1 cellular context compared by ENCODE assay signal in the genomic region with DNA sequence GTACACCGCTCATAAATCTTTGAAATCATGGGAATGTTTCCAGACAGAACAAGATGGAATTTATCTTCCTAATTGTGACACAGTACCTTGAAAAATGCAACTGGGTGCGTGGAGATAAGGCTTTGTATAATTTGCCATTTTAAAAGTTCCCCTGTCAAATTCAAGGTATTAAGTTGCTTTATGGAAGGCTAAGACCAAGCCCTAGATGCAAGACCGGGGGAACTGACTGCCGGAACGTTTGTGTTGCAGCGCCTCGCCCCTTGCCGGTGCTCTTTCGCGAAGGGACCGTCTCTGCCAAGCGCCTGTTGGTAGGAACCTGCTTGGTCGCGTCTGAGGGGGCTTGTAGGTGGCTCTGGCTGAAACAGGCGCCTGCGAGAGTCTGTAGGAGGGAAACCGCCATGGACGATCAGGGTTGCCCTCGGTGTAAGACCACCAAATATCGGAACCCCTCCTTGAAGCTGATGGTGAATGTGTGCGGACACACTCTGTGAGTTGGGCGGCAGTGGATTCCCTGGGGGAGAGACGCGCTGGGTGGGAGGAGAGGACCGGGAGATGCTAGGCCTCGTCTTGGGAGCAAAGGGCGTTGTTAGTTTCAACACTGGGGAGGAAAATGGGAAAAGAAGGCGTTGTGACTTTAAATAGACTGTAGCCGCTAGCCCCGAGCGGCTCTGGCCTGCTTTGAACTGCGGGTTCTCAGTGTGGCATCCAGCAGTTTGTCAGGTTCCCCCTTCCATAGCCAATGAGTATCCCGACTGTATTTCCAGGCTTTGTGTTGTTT.
A peak's percentile ranks its signal among the peaks of the same experiment; 100 is the strongest.
TF ChIP-seq lines count a peak whose summit lies in the region.

A gene (plus strand): TSS at position 297 of the 778 bp plus-strand sequence. CDS start 102 bp downstream, at position 399.

TF ChIP-seq in HepG2, 621 proteins besides CTCF, POLR2A, EP300 and RAD21 (continued from another document and continues in another):
- TF ChIP-seq, protein P1, sequence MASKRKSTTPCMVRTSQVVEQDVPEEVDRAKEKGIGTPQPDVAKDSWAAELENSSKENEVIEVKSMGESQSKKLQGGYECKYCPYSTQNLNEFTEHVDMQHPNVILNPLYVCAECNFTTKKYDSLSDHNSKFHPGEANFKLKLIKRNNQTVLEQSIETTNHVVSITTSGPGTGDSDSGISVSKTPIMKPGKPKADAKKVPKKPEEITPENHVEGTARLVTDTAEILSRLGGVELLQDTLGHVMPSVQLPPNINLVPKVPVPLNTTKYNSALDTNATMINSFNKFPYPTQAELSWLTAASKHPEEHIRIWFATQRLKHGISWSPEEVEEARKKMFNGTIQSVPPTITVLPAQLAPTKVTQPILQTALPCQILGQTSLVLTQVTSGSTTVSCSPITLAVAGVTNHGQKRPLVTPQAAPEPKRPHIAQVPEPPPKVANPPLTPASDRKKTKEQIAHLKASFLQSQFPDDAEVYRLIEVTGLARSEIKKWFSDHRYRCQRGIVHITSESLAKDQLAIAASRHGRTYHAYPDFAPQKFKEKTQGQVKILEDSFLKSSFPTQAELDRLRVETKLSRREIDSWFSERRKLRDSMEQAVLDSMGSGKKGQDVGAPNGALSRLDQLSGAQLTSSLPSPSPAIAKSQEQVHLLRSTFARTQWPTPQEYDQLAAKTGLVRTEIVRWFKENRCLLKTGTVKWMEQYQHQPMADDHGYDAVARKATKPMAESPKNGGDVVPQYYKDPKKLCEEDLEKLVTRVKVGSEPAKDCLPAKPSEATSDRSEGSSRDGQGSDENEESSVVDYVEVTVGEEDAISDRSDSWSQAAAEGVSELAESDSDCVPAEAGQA (IDR thresholded peaks at IDR 0.05; ENCODE audit: low read depth), result peak; percentile 72; the same call in 1 of the 2 replicates
- TF ChIP-seq, protein P1 (CRISPR knock-in tag; IDR thresholded peaks at IDR 0.05; ENCODE audit: borderline replicate concordance), result no peak
- TF ChIP-seq CHD4 (IDR thresholded peaks at IDR 0.05; ENCODE audit: borderline replicate concordance, low read length), result no peak
- TF ChIP-seq CBX1 (IDR thresholded peaks at IDR 0.05; ENCODE audit: low read depth), result peak; percentile 84
- TF ChIP-seq NFE2 (CRISPR knock-in tag; IDR thresholded peaks at IDR 0.05), result no peak
- TF ChIP-seq ZSCAN31 (CRISPR knock-in tag; IDR thresholded peaks at IDR 0.05; ENCODE audit: low read depth), result no peak
- peak; percentile 90 for TF ChIP-seq HMG20B (CRISPR knock-in tag; conservative IDR thresholded peaks at IDR 0.05)
- TF ChIP-seq SIX4 (CRISPR knock-in tag; IDR thresholded peaks at IDR 0.05), result peak; percentile 69; the same call in 1 of the 2 replicates
- TF ChIP-seq KDM5A (IDR thresholded peaks at IDR 0.05; ENCODE audit: borderline replicate concordance, low read length), result peak; percentile 96
- 0 out of 2 replicates have a peak, but pooled peaks have one; percentile 24 for TF ChIP-seq ONECUT2 (CRISPR knock-in tag; IDR thresholded peaks at IDR 0.05)
- TF ChIP-seq, protein P2, sequence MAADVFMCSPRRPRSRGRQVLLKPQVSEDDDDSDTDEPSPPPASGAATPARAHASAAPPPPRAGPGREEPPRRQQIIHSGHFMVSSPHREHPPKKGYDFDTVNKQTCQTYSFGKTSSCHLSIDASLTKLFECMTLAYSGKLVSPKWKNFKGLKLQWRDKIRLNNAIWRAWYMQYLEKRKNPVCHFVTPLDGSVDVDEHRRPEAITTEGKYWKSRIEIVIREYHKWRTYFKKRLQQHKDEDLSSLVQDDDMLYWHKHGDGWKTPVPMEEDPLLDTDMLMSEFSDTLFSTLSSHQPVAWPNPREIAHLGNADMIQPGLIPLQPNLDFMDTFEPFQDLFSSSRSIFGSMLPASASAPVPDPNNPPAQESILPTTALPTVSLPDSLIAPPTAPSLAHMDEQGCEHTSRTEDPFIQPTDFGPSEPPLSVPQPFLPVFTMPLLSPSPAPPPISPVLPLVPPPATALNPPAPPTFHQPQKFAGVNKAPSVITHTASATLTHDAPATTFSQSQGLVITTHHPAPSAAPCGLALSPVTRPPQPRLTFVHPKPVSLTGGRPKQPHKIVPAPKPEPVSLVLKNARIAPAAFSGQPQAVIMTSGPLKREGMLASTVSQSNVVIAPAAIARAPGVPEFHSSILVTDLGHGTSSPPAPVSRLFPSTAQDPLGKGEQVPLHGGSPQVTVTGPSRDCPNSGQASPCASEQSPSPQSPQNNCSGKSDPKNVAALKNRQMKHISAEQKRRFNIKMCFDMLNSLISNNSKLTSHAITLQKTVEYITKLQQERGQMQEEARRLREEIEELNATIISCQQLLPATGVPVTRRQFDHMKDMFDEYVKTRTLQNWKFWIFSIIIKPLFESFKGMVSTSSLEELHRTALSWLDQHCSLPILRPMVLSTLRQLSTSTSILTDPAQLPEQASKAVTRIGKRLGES (CRISPR knock-in tag; IDR thresholded peaks at IDR 0.05; ENCODE audit: borderline replicate concordance), result peak; percentile 31; the same call in 1 of the 2 replicates
- TF ChIP-seq SYNCRIP (IDR thresholded peaks at IDR 0.05; ENCODE audit: insufficient read depth, low read depth, low read length), result no peak
- TF ChIP-seq, protein P3, sequence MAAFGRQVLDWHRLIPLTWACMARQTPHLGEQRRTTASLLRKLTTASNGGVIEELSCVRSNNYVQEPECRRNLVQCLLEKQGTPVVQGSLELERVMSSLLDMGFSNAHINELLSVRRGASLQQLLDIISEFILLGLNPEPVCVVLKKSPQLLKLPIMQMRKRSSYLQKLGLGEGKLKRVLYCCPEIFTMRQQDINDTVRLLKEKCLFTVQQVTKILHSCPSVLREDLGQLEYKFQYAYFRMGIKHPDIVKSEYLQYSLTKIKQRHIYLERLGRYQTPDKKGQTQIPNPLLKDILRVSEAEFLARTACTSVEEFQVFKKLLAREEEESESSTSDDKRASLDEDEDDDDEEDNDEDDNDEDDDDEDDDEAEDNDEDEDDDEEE (CRISPR knock-in tag; IDR thresholded peaks at IDR 0.05), result peak; percentile 82; the same call in 1 of the 2 replicates
- peak; percentile 57; the same call in 1 of the 2 replicates for TF ChIP-seq ARNTL (CRISPR knock-in tag; IDR thresholded peaks at IDR 0.05)
- peak; percentile 31; the same call in 1 of the 2 replicates for TF ChIP-seq ZNF772 (CRISPR knock-in tag; IDR thresholded peaks at IDR 0.05)
- TF ChIP-seq POLR2AphosphoS5 (IDR thresholded peaks at IDR 0.05; ENCODE audit: low read depth, low read length), result peak; percentile 92
- TF ChIP-seq ZNF747 (CRISPR knock-in tag; IDR thresholded peaks at IDR 0.05; ENCODE audit: borderline replicate concordance), result peak; percentile 54; the same call in 1 of the 2 replicates
- no peak for TF ChIP-seq IKZF1 (IDR thresholded peaks at IDR 0.05)
- 0 out of 2 replicates have a peak, but pooled peaks have one; percentile 34 for TF ChIP-seq ZNF577 (CRISPR knock-in tag; IDR thresholded peaks at IDR 0.05; ENCODE audit: borderline replicate concordance, low read depth)
- 0 out of 2 replicates have a peak, but pooled peaks have one; percentile 62 for TF ChIP-seq RELA (CRISPR knock-in tag; IDR thresholded peaks at IDR 0.05)
- TF ChIP-seq LCORL (IDR thresholded peaks at IDR 0.05), result no peak
- TF ChIP-seq LCORL (CRISPR knock-in tag; IDR thresholded peaks at IDR 0.05), result peak; percentile 56; the same call in 1 of the 2 replicates
- TF ChIP-seq SUZ12 (IDR thresholded peaks at IDR 0.05; ENCODE audit: low read depth, low read length), result no peak
- TF ChIP-seq FOXJ3 (CRISPR knock-in tag; IDR thresholded peaks at IDR 0.05; ENCODE audit: borderline replicate concordance), result no peak
- no peak for TF ChIP-seq ZNF484 (CRISPR knock-in tag; IDR thresholded peaks at IDR 0.05; ENCODE audit: borderline replicate concordance, low read depth)
- TF ChIP-seq ZNF761 (CRISPR knock-in tag; conservative IDR thresholded peaks at IDR 0.05), result 0 out of 2 replicates have a peak, but pooled peaks have one; percentile 56
- peak; percentile 97 for TF ChIP-seq ZNF556 (CRISPR knock-in tag; IDR thresholded peaks at IDR 0.05; ENCODE audit: borderline replicate concordance)
- TF ChIP-seq IRF2 (CRISPR knock-in tag; IDR thresholded peaks at IDR 0.05), result peak; percentile 97
- TF ChIP-seq NRL (CRISPR knock-in tag; IDR thresholded peaks at IDR 0.05; ENCODE audit: borderline replicate concordance), result peak; percentile 94
- no peak for TF ChIP-seq REXO4 (CRISPR knock-in tag; IDR thresholded peaks at IDR 0.05; ENCODE audit: borderline replicate concordance)
- TF ChIP-seq YY1 (IDR thresholded peaks at IDR 0.05; ENCODE audit: insufficient read depth, insufficient replicate concordance, low read depth, low read length), result peak; percentile 86
- TF ChIP-seq NFE2L1 (CRISPR knock-in tag; IDR thresholded peaks at IDR 0.05; ENCODE audit: borderline replicate concordance), result peak; percentile 54; the same call in 1 of the 2 replicates
- TF ChIP-seq KDM5B (CRISPR knock-in tag; IDR thresholded peaks at IDR 0.05; ENCODE audit: borderline replicate concordance), result peak; percentile 92
- TF ChIP-seq TAF1 (CRISPR knock-in tag; IDR thresholded peaks at IDR 0.05), result peak; percentile 98
- TF ChIP-seq ZMYM2 (CRISPR knock-in tag; IDR thresholded peaks at IDR 0.05), result no peak
- TF ChIP-seq ELF1 (CRISPR knock-in tag; IDR thresholded peaks at IDR 0.05), result peak; percentile 67
- TF ChIP-seq, protein P4, sequence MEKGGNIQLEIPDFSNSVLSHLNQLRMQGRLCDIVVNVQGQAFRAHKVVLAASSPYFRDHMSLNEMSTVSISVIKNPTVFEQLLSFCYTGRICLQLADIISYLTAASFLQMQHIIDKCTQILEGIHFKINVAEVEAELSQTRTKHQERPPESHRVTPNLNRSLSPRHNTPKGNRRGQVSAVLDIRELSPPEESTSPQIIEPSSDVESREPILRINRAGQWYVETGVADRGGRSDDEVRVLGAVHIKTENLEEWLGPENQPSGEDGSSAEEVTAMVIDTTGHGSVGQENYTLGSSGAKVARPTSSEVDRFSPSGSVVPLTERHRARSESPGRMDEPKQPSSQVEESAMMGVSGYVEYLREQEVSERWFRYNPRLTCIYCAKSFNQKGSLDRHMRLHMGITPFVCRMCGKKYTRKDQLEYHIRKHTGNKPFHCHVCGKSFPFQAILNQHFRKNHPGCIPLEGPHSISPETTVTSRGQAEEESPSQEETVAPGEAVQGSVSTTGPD (CRISPR knock-in tag; IDR thresholded peaks at IDR 0.05), result no peak; the same call in none of the 2 replicates
- 0 out of 2 replicates have a peak, but pooled peaks have one; percentile 66 for TF ChIP-seq ZNF570 (CRISPR knock-in tag; IDR thresholded peaks at IDR 0.05; ENCODE audit: borderline replicate concordance)
- TF ChIP-seq ZNF564 (CRISPR knock-in tag; IDR thresholded peaks at IDR 0.05), result 0 out of 2 replicates have a peak, but pooled peaks have one; percentile 59
- TF ChIP-seq ZNF124 (CRISPR knock-in tag; IDR thresholded peaks at IDR 0.05), result peak; percentile 94
- peak; percentile 61; the same call in 1 of the 2 replicates for TF ChIP-seq SRF (IDR thresholded peaks at IDR 0.05; ENCODE audit: low read depth, low read length)
- TF ChIP-seq PLRG1 (conservative IDR thresholded peaks at IDR 0.05), result no peak
- TF ChIP-seq ZNF672 (CRISPR knock-in tag; IDR thresholded peaks at IDR 0.05), result no peak
- 0 out of 2 replicates have a peak, but pooled peaks have one; percentile 32 for TF ChIP-seq ZNF841 (CRISPR knock-in tag; IDR thresholded peaks at IDR 0.05; ENCODE audit: borderline replicate concordance)
- peak; percentile 89; the same call in 1 of the 2 replicates for TF ChIP-seq FOXK1 (CRISPR knock-in tag; IDR thresholded peaks at IDR 0.05; ENCODE audit: borderline replicate concordance, low read depth)
- TF ChIP-seq, protein P5, sequence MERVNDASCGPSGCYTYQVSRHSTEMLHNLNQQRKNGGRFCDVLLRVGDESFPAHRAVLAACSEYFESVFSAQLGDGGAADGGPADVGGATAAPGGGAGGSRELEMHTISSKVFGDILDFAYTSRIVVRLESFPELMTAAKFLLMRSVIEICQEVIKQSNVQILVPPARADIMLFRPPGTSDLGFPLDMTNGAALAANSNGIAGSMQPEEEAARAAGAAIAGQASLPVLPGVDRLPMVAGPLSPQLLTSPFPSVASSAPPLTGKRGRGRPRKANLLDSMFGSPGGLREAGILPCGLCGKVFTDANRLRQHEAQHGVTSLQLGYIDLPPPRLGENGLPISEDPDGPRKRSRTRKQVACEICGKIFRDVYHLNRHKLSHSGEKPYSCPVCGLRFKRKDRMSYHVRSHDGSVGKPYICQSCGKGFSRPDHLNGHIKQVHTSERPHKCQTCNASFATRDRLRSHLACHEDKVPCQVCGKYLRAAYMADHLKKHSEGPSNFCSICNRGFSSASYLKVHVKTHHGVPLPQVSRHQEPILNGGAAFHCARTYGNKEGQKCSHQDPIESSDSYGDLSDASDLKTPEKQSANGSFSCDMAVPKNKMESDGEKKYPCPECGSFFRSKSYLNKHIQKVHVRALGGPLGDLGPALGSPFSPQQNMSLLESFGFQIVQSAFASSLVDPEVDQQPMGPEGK (CRISPR knock-in tag; IDR thresholded peaks at IDR 0.05), result peak; percentile 84
- TF ChIP-seq, protein P6, sequence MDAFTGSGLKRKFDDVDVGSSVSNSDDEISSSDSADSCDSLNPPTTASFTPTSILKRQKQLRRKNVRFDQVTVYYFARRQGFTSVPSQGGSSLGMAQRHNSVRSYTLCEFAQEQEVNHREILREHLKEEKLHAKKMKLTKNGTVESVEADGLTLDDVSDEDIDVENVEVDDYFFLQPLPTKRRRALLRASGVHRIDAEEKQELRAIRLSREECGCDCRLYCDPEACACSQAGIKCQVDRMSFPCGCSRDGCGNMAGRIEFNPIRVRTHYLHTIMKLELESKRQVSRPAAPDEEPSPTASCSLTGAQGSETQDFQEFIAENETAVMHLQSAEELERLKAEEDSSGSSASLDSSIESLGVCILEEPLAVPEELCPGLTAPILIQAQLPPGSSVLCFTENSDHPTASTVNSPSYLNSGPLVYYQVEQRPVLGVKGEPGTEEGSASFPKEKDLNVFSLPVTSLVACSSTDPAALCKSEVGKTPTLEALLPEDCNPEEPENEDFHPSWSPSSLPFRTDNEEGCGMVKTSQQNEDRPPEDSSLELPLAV (CRISPR knock-in tag; conservative IDR thresholded peaks at IDR 0.05; ENCODE audit: low read depth), result no peak
- no peak for TF ChIP-seq ZNF460 (CRISPR knock-in tag; IDR thresholded peaks at IDR 0.05; ENCODE audit: borderline replicate concordance)
- no peak for TF ChIP-seq TAF15 (IDR thresholded peaks at IDR 0.05; ENCODE audit: low read depth, low read length, poor library complexity, severe bottlenecking)
- TF ChIP-seq ZNF652 (CRISPR knock-in tag; IDR thresholded peaks at IDR 0.05; ENCODE audit: borderline replicate concordance, low read depth), result peak; percentile 76; the same call in 1 of the 2 replicates
- peak; percentile 84 for TF ChIP-seq ZNF768 (CRISPR knock-in tag; IDR thresholded peaks at IDR 0.05)
- no peak for TF ChIP-seq HNRNPH1 (optimal IDR thresholded peaks at IDR 0.05; ENCODE audit: low read depth, low read length)
